6 cellular contexts compared by ENCODE assay signal in the genomic region with DNA sequence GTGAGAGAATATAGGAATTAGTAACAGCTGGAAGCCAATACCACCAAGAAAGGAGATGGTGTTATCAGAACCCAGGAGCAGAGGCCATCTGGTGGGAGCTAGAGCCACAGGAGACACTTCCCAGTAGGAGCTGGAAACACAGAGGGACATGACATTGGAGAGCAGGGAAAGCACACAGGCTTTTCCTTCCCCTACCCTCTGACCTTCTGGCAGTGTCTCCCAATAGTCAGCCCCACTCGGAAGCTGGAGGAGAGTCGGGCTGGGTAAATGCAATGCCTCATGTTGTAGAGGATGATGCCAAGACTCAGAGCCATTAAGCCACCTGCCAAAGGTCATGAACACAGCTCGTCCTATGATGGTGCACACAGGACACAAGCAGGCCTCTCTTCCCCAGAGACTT.
"Had no signal": no experiment of that assay in that cellular context is flagged by ENCODE, and none has a peak within 500 bp of the region (broad histone marks: within the 10 kb centered on the region; RNA-seq: fewer than 3 reads in every experiment).

No MANE protein-coding gene starts in this region.

- H3K27ac Mint-ChIP-seq: IgD-negative memory B cell had no signal

- H3K4me3 Mint-ChIP-seq: IgD-negative memory B cell had no signal

- H3K4me3 ChIP-seq: K562 had no signal

- ATAC-seq: HepG2, K562 had no signal

- H3K36me3 Mint-ChIP-seq: IgD-negative memory B cell had no signal

- DNase-seq: IMR-90, KBM-7 had no signal

- H3K27ac ChIP-seq: HL-60 had no signal

- H3K4me1 Mint-ChIP-seq: IgD-negative memory B cell had no signal
